In the genomic region with DNA sequence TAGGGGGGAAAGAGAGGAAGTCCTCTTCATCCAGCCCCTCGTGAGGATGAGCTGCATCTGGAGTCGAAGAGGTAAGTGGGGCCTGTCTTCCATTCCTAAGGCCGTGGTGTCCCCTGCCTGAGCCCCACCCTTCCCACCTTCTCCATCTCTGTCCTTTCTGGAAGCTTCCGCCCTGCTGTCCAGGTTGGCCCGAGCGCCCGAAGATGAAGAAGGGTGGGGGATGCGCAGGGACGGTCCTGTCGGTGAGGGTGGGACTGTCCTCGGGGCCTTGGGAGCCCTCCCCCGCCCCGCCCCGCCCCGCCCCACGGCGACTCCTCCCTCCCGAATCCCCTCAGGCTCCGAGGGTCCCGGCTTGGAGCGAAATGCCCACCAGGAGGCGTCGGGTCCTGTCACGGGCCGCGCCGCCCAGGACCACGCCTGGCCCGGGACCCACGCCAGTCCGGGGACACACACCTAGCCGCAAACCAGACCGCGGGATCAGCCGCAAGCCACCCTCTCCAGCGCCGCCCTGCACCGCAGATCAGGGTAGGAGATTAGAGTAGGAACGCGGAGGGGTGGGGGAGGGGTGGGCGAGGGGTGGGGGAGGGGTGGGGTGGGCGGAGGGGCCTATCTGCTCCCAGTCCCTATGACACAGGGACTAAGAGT, we compare ENCODE assay signal across 12 cellular contexts. TPM values are rescaled to one million over a fixed set of nuclear protein-coding genes. Genes with fewer than 3 reads are reported as not detected.
DNase-seq lines count a peak whose midpoint lies in the region; ATAC-seq, FAIRE-seq and TF ChIP-seq lines count a peak whose summit lies in the region.
"Had no signal": no experiment of that assay in that cellular context is flagged by ENCODE, and none has a peak within 500 bp of the region (broad histone marks: within the 10 kb centered on the region; RNA-seq: fewer than 3 reads in every experiment).

No MANE protein-coding gene starts in this region.

- H3K4me1 Mint-ChIP-seq in activated CD4-positive, alpha-beta T cell treated with anti-CD3 and anti-CD28 coated beads for 36 hours = peaks cover 6% of the 10 kb centered on the region
- H3K4me1 Mint-ChIP-seq in MCF 10A (ENCODE audit: insufficient read depth, unreplicated experiment) = no peaks in the 10 kb centered on the region

- TF ChIP-seq POLR2A in K562 (conservative IDR thresholded peaks at IDR 0.05) (no peak), thyroid gland (IDR thresholded peaks at IDR 0.05) (no peak)

- H3K4me2 ChIP-seq in K562 (ENCODE audit: insufficient read depth, low read length) = no peak overlapping the region; the same call in 1 of the 2 replicates
- H3K4me2 ChIP-seq: BLaER1 treated with 17β-estradiol and CSF1 and Interleukin-3, amounts not matched to agents 10 nM and 100 nM had no signal

- ATAC-seq in activated CD4-positive, alpha-beta T cell treated with anti-CD3 and anti-CD28 coated beads for 36 hours = no peak
- ATAC-seq in K562 (peak; percentile 75), HG03025 (IDR thresholded peaks at IDR 0.05; ENCODE audit: low FRiP score, unreplicated experiment) (no peak)

- no peak overlapping the region for H2AFZ ChIP-seq in K562 (ENCODE audit: low read depth, low read length)

- H3K27me3 ChIP-seq in K562 (ENCODE audit: control insufficient read depth in 2 of 2, insufficient read depth in 2 of 2, low read length in 2 of 2) (peaks cover 36 to 59% of the 10 kb centered on the region in 2 experiments), thyroid gland (no peaks in the 10 kb centered on the region)
- H3K27me3 ChIP-seq: BLaER1 treated with 17β-estradiol and CSF1 and Interleukin-3, amounts not matched to agents 10 nM and 100 nM had no signal

- H3K4me3 ChIP-seq in K562 (no peak overlapping the region), thyroid gland (replicated peaks in 1 of 3) (peak overlapping the region in 1 of 3 donors; percentile 29)
- H3K4me3 ChIP-seq: BLaER1 treated with 17β-estradiol and CSF1 and Interleukin-3, amounts not matched to agents 10 nM and 100 nM had no signal

- H3K9ac ChIP-seq in K562 (ENCODE audit: insufficient read depth in 1 of 2, low read depth in 2 of 2, low read length in 2 of 2) = no peak overlapping the region
- H3K9ac ChIP-seq: BLaER1 treated with 17β-estradiol and CSF1 and Interleukin-3, amounts not matched to agents 10 nM and 100 nM had no signal

- H4K20me1 ChIP-seq in K562 (replicated peaks; ENCODE audit: control insufficient read depth, insufficient read depth, low read length) = peaks cover 30% of the 10 kb centered on the region
- H4K20me1 ChIP-seq: BLaER1 treated with 17β-estradiol and CSF1 and Interleukin-3, amounts not matched to agents 10 nM and 100 nM had no signal

- no peaks in the 10 kb centered on the region for H3K36me3 Mint-ChIP-seq in activated CD4-positive, alpha-beta T cell treated with anti-CD3 and anti-CD28 coated beads for 36 hours (ENCODE audit: low read depth)
- H3K36me3 Mint-ChIP-seq in MCF 10A (ENCODE audit: insufficient read depth, unreplicated experiment) = no peaks in the 10 kb centered on the region

- no peaks in the 10 kb centered on the region for H3K9me3 ChIP-seq in K562 (replicated peaks; ENCODE audit: control insufficient read depth, insufficient read depth, low read depth, low read length)
- H3K9me3 ChIP-seq in thyroid gland = no peaks in the 10 kb centered on the region

- H3K4me1 ChIP-seq in K562 (replicated peaks in 1 of 2; ENCODE audit: control insufficient read depth in 2 of 2, insufficient read depth in 2 of 2, low read length in 2 of 2) = peaks cover 0 to 6% of the 10 kb centered on the region in 2 experiments; a peak in 2 of 5 replicates
- peaks cover 4 to 8% of the 10 kb centered on the region in 2 donors for H3K4me1 ChIP-seq in thyroid gland
- H3K4me1 ChIP-seq: BLaER1 treated with 17β-estradiol and CSF1 and Interleukin-3, amounts not matched to agents 10 nM and 100 nM had no signal

- no peak for FAIRE-seq in K562 (lab: Jason Lieb, UNC)
- FAIRE-seq: islet of Langerhans had no signal

- no peak overlapping the region for H3K4me3 Mint-ChIP-seq in activated CD4-positive, alpha-beta T cell treated with anti-CD3 and anti-CD28 coated beads for 36 hours
- no peak overlapping the region for H3K4me3 Mint-ChIP-seq in MCF 10A (ENCODE audit: unreplicated experiment)

- no peak for TF ChIP-seq EP300 in K562 (IDR thresholded peaks at IDR 0.05; ENCODE audit: low read length)

- peaks cover 42% of the 10 kb centered on the region for H3K27me3 Mint-ChIP-seq in activated CD4-positive, alpha-beta T cell treated with anti-CD3 and anti-CD28 coated beads for 36 hours
- H3K27me3 Mint-ChIP-seq in MCF 10A (ENCODE audit: insufficient read depth, unreplicated experiment) = peaks cover 12% of the 10 kb centered on the region

- H3K9me1 ChIP-seq in K562 (ENCODE audit: control insufficient read depth, insufficient read depth, low read length) = no peaks in the 10 kb centered on the region

- no TSS peak for BruUV-seq in K562 (replicated peaks; lab: Mats Ljungman, UMichigan)
- BruUV-seq in MCF 10A (replicated peaks; lab: Mats Ljungman, UMichigan) = no TSS peak

- CTCF ChIA-PET in activated CD4-positive, alpha-beta T cell treated with anti-CD3 and anti-CD28 coated beads for 36 hours (lab: Charles Lee) = interaction anchor here (0.8 kb wide), 1 partner anchor 10 kb away, joined by 3 read pairs; no protein-coding TSS in a partner anchor
- CTCF ChIA-PET in K562 (lab: Yijun Ruan, JAX; ENCODE audit: low intra/inter-chr PET ratio) = no interaction called here
- CTCF ChIA-PET in MCF 10A (lab: Yijun Ruan, JAX) = no interaction called here

- in situ Hi-C loops in K562 (cut with MboI) = no loop called here

- H3K36me3 ChIP-seq in K562 (ENCODE audit: control insufficient read depth, insufficient read depth, low read length) (no peaks in the 10 kb centered on the region), thyroid gland (no peaks in the 10 kb centered on the region)
- H3K36me3 ChIP-seq: BLaER1 treated with 17β-estradiol and CSF1 and Interleukin-3, amounts not matched to agents 10 nM and 100 nM had no signal

- TF ChIP-seq RAD21 in K562 (CRISPR knock-in tag; conservative IDR thresholded peaks at IDR 0.05 in 1 of 2, IDR thresholded peaks at IDR 0.05 in 1 of 2) = no peak

- H3K27ac Mint-ChIP-seq in activated CD4-positive, alpha-beta T cell treated with anti-CD3 and anti-CD28 coated beads for 36 hours = no peak overlapping the region
- no peak overlapping the region for H3K27ac Mint-ChIP-seq in MCF 10A (ENCODE audit: low read depth, unreplicated experiment)

- POLR2A ChIA-PET in activated CD4-positive, alpha-beta T cell treated with anti-CD3 and anti-CD28 coated beads for 36 hours (lab: Charles Lee) = no interaction called here
- POLR2A ChIA-PET in K562 (lab: Yijun Ruan, JAX) (interaction anchor here (1.1 kb wide), 1 partner anchor 10 kb away, joined by 5 read pairs; no protein-coding TSS in a partner anchor), MCF 10A (lab: Yijun Ruan, JAX) (no interaction called here)

- DNase-seq in activated CD4-positive, alpha-beta T cell treated with anti-CD3 and anti-CD28 coated beads for 48 hours = peak; percentile 29
- DNase-seq in activated CD4-positive, alpha-beta T cell treated with anti-CD3 and anti-CD28 coated beads for 36 hours = no peak
- DNase-seq in K562 (ENCODE audit: extremely low read depth in 1 of 4, low spot score in 3 of 4) = peak; percentile 56 to 95 (median 82)
- peak; percentile 41 for DNase-seq in iris pigment epithelial cell (ENCODE audit: low read depth)
- DNase-seq in thyroid gland = peak; percentile 40 to 59
- no peak for DNase-seq in SW480 (ENCODE audit: low spot score)
- no peak for DNase-seq in MCF 10A (ENCODE audit: unreplicated experiment)
- DNase-seq: stimulated activated CD4-positive, alpha-beta T cell treated with anti-CD3 and anti-CD28 coated beads, Interleukin-4, amount 100 ng/mL, for 1 hour had no signal

- WGBS in K562 (ENCODE audit: insufficient coverage, low coverage, missing lambda C conversion rate) = 5% methylated on average over 41 of the region's 42 CpGs
- WGBS in thyroid gland, 2 donors = 7 to 8% methylated on average over 40 to 42 of the region's 42 CpGs

- TF ChIP-seq CTCF in K562 (IDR thresholded peaks at IDR 0.05 in 2 of 3, conservative IDR thresholded peaks at IDR 0.05 in 1 of 3; ENCODE audit: insufficient read depth in 2 of 3, low read depth in 1 of 3, low read length in 3 of 3) = peak in 2 of 3 experiments; percentile 6 to 51; a peak in 3 of 6 replicates
- peak in 3 of 6 experiments; percentile 6 to 37 (median 26) for TF ChIP-seq CTCF in thyroid gland (IDR thresholded peaks at IDR 0.05)
- TF ChIP-seq CTCF in MCF 10A (IDR thresholded peaks at IDR 0.05; ENCODE audit: unreplicated experiment) = no peak

- H3K79me2 ChIP-seq in K562 (ENCODE audit: control insufficient read depth, insufficient read depth, low read length) = no peaks in the 10 kb centered on the region

- no peaks in the 10 kb centered on the region for H3K9me3 Mint-ChIP-seq in activated CD4-positive, alpha-beta T cell treated with anti-CD3 and anti-CD28 coated beads for 36 hours (ENCODE audit: low read depth)
- H3K9me3 Mint-ChIP-seq in MCF 10A (ENCODE audit: unreplicated experiment) = no peaks in the 10 kb centered on the region

- intact Hi-C loops in activated CD4-positive, alpha-beta T cell treated with anti-CD3 and anti-CD28 coated beads for 36 hours (cut with DNase I, micrococcal nuclease) = no loop called here
- intact Hi-C loops in K562 (cut with micrococcal nuclease) (no loop called here), thyroid gland (cut with DNase I) (no loop called here), MCF 10A (cut with micrococcal nuclease) (no loop called here)

- no peak overlapping the region for H3K27ac ChIP-seq in K562 (ENCODE audit: extremely low read depth, low read depth, low read length)
- H3K27ac ChIP-seq in thyroid gland = no peak overlapping the region
- H3K27ac ChIP-seq: BLaER1 treated with 17β-estradiol and CSF1 and Interleukin-3, amounts not matched to agents 10 nM and 100 nM had no signal

RNA-seq across cellular contexts. Expression of a gene that starts 15.3 kb away (rescaled TPM):
- not detected for total RNA-seq in activated CD4-positive, alpha-beta T cell treated with anti-CD3 and anti-CD28 coated beads for 36 hours
- not detected in 2 replicates for total RNA-seq in K562 (2011; cell fraction: chromatin; rRNA removed; ENCODE audit: low replicate concordance)
- total RNA-seq in K562 (2011; cell fraction: nucleolus; rRNA removed) = not detected in 2 replicates
- total RNA-seq in K562 (2011; cell fraction: nucleoplasm; rRNA removed) = not detected in 2 replicates
- total RNA-seq in K562 (2014; rRNA removed) (not detected in 2 replicates), K562 (2014; rRNA removed; fragmentation: Illumina TruSeq; extraction: Trizol) (not detected in 2 replicates), K562 (2015; rRNA removed; fragmentation: Illumina TruSeq; extraction: Trizol) (not detected in 2 replicates), K562 (2021) (not detected in 2 replicates), thyroid gland (10 to 100 TPM in 2 of 4 donors, 1 to 10 TPM in 2; 9.1 to 14.7 (median 10.6) TPM), MCF 10A (2022) (not detected in 2 replicates)
- polyA plus RNA-seq in K562 (2011; rRNA removed) (not detected in 2 replicates), K562 (2014; fragmentation: Illumina TruSeq; extraction: Trizol) (not detected in 2 replicates), K562 (2014; fragmentation: Nextera tagmentation; extraction: Ambion mirVana) (not detected), K562 (2014; rRNA removed) (not detected in 2 replicates)
- not detected in 2 replicates for polyA plus RNA-seq in K562 (2011; cell fraction: cytosol; rRNA removed)
- polyA plus RNA-seq in K562 (2011; cell fraction: nucleus; rRNA removed) = not detected in 2 replicates
- not detected in 2 replicates for polyA plus RNA-seq in K562 (2012)
- not detected in 2 replicates for polyA minus RNA-seq in K562 (2011; rRNA and poly(A)+ RNA removed)
- not detected in 2 replicates for polyA minus RNA-seq in K562 (2011; cell fraction: cytosol; rRNA and poly(A)+ RNA removed)
- not detected in 2 replicates for polyA minus RNA-seq in K562 (2011; cell fraction: nucleus; rRNA and poly(A)+ RNA removed)
- total RNA-seq: OCI-LY7 had no signal

RNA-seq across cellular contexts. Expression of a gene that starts 37.8 kb away (rescaled TPM):
- under 1 TPM; 0.91 to 0.93 TPM for total RNA-seq in activated CD4-positive, alpha-beta T cell treated with anti-CD3 and anti-CD28 coated beads for 36 hours
- 1.5 and 3.2 TPM in 2 replicates for total RNA-seq in K562 (2011; cell fraction: chromatin; rRNA removed; ENCODE audit: low replicate concordance)
- 0.67 and 1.1 TPM in 2 replicates for total RNA-seq in K562 (2011; cell fraction: nucleolus; rRNA removed)
- total RNA-seq in K562 (2011; cell fraction: nucleoplasm; rRNA removed) = 1.6 and 2.4 TPM in 2 replicates
- 0.05 and 0.37 TPM in 2 replicates for total RNA-seq in K562 (2014; rRNA removed)
- total RNA-seq in K562 (2014; rRNA removed; fragmentation: Illumina TruSeq; extraction: Trizol) = 0.25 and 0.70 TPM in 2 replicates
- 0.23 TPM in 1 of 2 replicates, not detected in the other for total RNA-seq in K562 (2015; rRNA removed; fragmentation: Illumina TruSeq; extraction: Trizol)
- 0.65 and 0.82 TPM in 2 replicates for total RNA-seq in K562 (2021)
- 0.22 and 0.53 TPM in 2 replicates for polyA plus RNA-seq in K562 (2011; rRNA removed)
- polyA plus RNA-seq in K562 (2011; cell fraction: cytosol; rRNA removed) = 0.15 and 0.25 TPM in 2 replicates
- polyA plus RNA-seq in K562 (2011; cell fraction: nucleus; rRNA removed) = 0.49 and 0.74 TPM in 2 replicates
- 0.15 and 0.39 TPM in 2 replicates for polyA plus RNA-seq in K562 (2012)
- polyA plus RNA-seq in K562 (2014; fragmentation: Illumina TruSeq; extraction: Trizol) = 0.10 and 0.22 TPM in 2 replicates
- under 1 TPM; 0.15 to 0.20 TPM for polyA plus RNA-seq in K562 (2014; fragmentation: Nextera tagmentation; extraction: Ambion mirVana)
- 0.05 and 0.36 TPM in 2 replicates for polyA plus RNA-seq in K562 (2014; rRNA removed)
- polyA minus RNA-seq in K562 (2011; rRNA and poly(A)+ RNA removed) = 0.51 and 0.60 TPM in 2 replicates
- not detected in 2 replicates for polyA minus RNA-seq in K562 (2011; cell fraction: cytosol; rRNA and poly(A)+ RNA removed)
- polyA minus RNA-seq in K562 (2011; cell fraction: nucleus; rRNA and poly(A)+ RNA removed) = 0.33 and 0.40 TPM in 2 replicates
- 1 to 10 TPM; 1.9 to 5.0 (median 3.1) TPM for total RNA-seq in thyroid gland
- 0.79 and 0.84 TPM in 2 replicates for total RNA-seq in MCF 10A (2022)

Comparison
In these comparisons a context has a peak if more than half of its experiments do, and no peak if none do; other contexts are left out.
1. DNase-seq: peak in activated CD4-positive, alpha-beta T cell treated with anti-CD3 and anti-CD28 coated beads for 48 hours (single experiment), K562 (4 of 4), iris pigment epithelial cell (single experiment) and thyroid gland (2 of 2); none in activated CD4-positive, alpha-beta T cell treated with anti-CD3 and anti-CD28 coated beads for 36 hours (single experiment), SW480 (single experiment) and MCF 10A (single experiment).